30 cellular contexts compared by ENCODE assay signal in the genomic region with DNA sequence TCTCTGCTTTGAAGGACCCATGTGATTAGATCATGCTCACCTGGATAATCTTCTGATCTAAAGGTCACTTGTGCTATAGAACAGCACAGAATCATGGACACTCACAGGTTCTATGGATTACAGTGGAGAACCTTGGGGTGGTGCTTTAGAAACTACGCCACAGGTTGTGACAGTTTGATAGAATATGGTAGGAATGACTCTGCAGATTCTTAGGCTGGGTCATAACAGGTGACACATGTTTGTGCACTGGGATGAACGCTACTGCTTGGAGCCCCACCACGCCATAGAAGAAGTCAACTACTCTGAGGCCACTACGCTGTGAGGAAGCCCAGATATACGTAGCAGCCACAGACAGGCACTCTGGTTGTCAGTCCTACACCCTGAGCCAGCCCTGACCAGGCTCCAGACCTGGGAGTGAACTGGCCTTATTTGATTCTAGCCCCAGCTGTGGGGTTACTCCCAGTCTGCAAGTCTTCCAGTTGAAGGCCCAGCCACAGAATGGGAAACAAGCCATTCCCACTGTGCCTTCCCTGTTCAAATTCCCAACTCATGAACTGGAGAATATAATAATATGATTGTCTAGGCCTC.
"Had no signal": no experiment of that assay in that cellular context is flagged by ENCODE, and none has a peak within 500 bp of the region (broad histone marks: within the 10 kb centered on the region; RNA-seq: fewer than 3 reads in every experiment).

No MANE protein-coding gene starts in this region.

- H3K9me3 ChIP-seq: esophagus squamous epithelium, gastroesophageal sphincter had no signal

- H3K27me3 ChIP-seq: brain microvascular endothelial cell, dorsolateral prefrontal cortex, esophagus squamous epithelium, gastroesophageal sphincter had no signal

- H3K27ac Mint-ChIP-seq: activated CD4-positive, alpha-beta memory T cell treated with anti-CD3 and anti-CD28 coated beads, Interleukin-2, amount 10 ng/mL, durations not matched to agents 7 days and 5 days; activated CD4-positive, alpha-beta T cell treated with anti-CD3 and anti-CD28 coated beads, Interleukin-2, amount 10 ng/mL, durations not matched to agents 7 days and 5 days; activated naive CD8-positive, alpha-beta T cell; activated T-helper 17 cell treated with anti-CD3 and anti-CD28 coated beads, Interleukin-2, amount 50 U/mL, for 72 hours; dendritic cell treated with granulocyte-macrophage colony-stimulating factor and Interleukin-4, amounts not matched to agents 40 ng/mL and 50 ng/mL, for 4 days; effector memory CD8-positive, alpha-beta T cell; WTC11 had no signal

- H3K36me3 ChIP-seq: brain microvascular endothelial cell, esophagus squamous epithelium, gastroesophageal sphincter had no signal

- H3K27me3 Mint-ChIP-seq: activated CD4-positive, alpha-beta memory T cell treated with anti-CD3 and anti-CD28 coated beads, Interleukin-2, amount 10 ng/mL, durations not matched to agents 7 days and 5 days; activated CD4-positive, alpha-beta T cell treated with anti-CD3 and anti-CD28 coated beads, Interleukin-2, amount 10 ng/mL, durations not matched to agents 7 days and 5 days; activated naive CD8-positive, alpha-beta T cell; activated T-helper 17 cell treated with anti-CD3 and anti-CD28 coated beads, Interleukin-2, amount 50 U/mL, for 72 hours; central memory CD8-positive, alpha-beta T cell; dendritic cell treated with granulocyte-macrophage colony-stimulating factor and Interleukin-4, amounts not matched to agents 40 ng/mL and 50 ng/mL, for 4 days; effector memory CD8-positive, alpha-beta T cell had no signal

- DNase-seq: activated CD4-positive, alpha-beta memory T cell treated with anti-CD3 and anti-CD28 coated beads, Interleukin-2, amount 10 ng/mL, durations not matched to agents 7 days and 5 days; activated CD4-positive, alpha-beta T cell treated with anti-CD3 and anti-CD28 coated beads for 1 hour; activated CD4-positive, alpha-beta T cell treated with anti-CD3 and anti-CD28 coated beads for 4 hours; activated CD4-positive, alpha-beta T cell treated with anti-CD3 and anti-CD28 coated beads, Interleukin-2, amount 10 ng/mL, durations not matched to agents 7 days and 5 days; activated CD4-positive, alpha-beta T cell treated with anti-CD3 and anti-CD28 coated beads, Interleukin-2, amount 50 U/mL, for 4 hours; activated effector memory CD4-positive, alpha-beta T cell treated with Interleukin-2 at 50 U/mL for 16 hours; activated gamma-delta T cell treated with Interleukin-2 at 50 U/mL for 16 hours; activated naive CD4-positive, alpha-beta T cell treated with anti-CD3 and anti-CD28 coated beads, Interleukin-2, amount 50 U/mL, for 16 hours; activated naive CD4-positive, alpha-beta T cell treated with Interleukin-2 at 50 U/mL for 16 hours; activated T-cell treated with anti-CD3 and anti-CD28 coated beads, Interleukin-2, amount 50 U/mL, for 4 hours; amniotic stem cell; anterior cingulate cortex; brain microvascular endothelial cell; dorsolateral prefrontal cortex; effector CD4-positive, alpha-beta T cell; effector memory CD8-positive, alpha-beta T cell; erythroblast; esophagus squamous epithelium; foreskin melanocyte; T-helper 2 cell had no signal

- H3K4me1 ChIP-seq: gastroesophageal sphincter had no signal

- H3K4me3 Mint-ChIP-seq: activated CD4-positive, alpha-beta memory T cell treated with anti-CD3 and anti-CD28 coated beads, Interleukin-2, amount 10 ng/mL, durations not matched to agents 7 days and 5 days; activated CD4-positive, alpha-beta T cell treated with anti-CD3 and anti-CD28 coated beads, Interleukin-2, amount 10 ng/mL, durations not matched to agents 7 days and 5 days; activated naive CD8-positive, alpha-beta T cell; activated T-cell treated with anti-CD3 and anti-CD28 coated beads, Interleukin-2, amount 50 U/mL, for 4 hours; activated T-helper 17 cell treated with anti-CD3 and anti-CD28 coated beads, Interleukin-2, amount 50 U/mL, for 72 hours; central memory CD8-positive, alpha-beta T cell; dendritic cell treated with granulocyte-macrophage colony-stimulating factor and Interleukin-4, amounts not matched to agents 40 ng/mL and 50 ng/mL, for 4 days; effector memory CD8-positive, alpha-beta T cell; WTC11 had no signal

- H3K4me1 Mint-ChIP-seq: activated CD4-positive, alpha-beta memory T cell treated with anti-CD3 and anti-CD28 coated beads, Interleukin-2, amount 10 ng/mL, durations not matched to agents 7 days and 5 days; activated CD4-positive, alpha-beta T cell treated with anti-CD3 and anti-CD28 coated beads, Interleukin-2, amount 10 ng/mL, durations not matched to agents 7 days and 5 days; activated T-helper 17 cell treated with anti-CD3 and anti-CD28 coated beads, Interleukin-2, amount 50 U/mL, for 72 hours; central memory CD8-positive, alpha-beta T cell; WTC11 had no signal

- H3K27ac ChIP-seq: brain microvascular endothelial cell, coronary artery, dorsolateral prefrontal cortex, esophagus squamous epithelium, gastroesophageal sphincter had no signal

- H3K4me3 ChIP-seq: coronary artery, dorsolateral prefrontal cortex, esophagus squamous epithelium, gastroesophageal sphincter had no signal

- H3K36me3 Mint-ChIP-seq: activated naive CD8-positive, alpha-beta T cell had no signal

- ATAC-seq: activated T-cell treated with anti-CD3 and anti-CD28 coated beads, Interleukin-2, amount 50 U/mL, for 4 hours; activated T-helper 17 cell treated with anti-CD3 and anti-CD28 coated beads, Interleukin-2, amount 50 U/mL, for 72 hours; effector memory CD8-positive, alpha-beta T cell; gastroesophageal sphincter; WTC11 had no signal

- FAIRE-seq: astrocyte, bronchial epithelial cell, TTC549 had no signal

- H3K9me3 Mint-ChIP-seq: activated CD4-positive, alpha-beta T cell treated with anti-CD3 and anti-CD28 coated beads, Interleukin-2, amount 10 ng/mL, durations not matched to agents 7 days and 5 days; activated T-cell treated with anti-CD3 and anti-CD28 coated beads, Interleukin-2, amount 50 U/mL, for 4 hours; activated T-helper 17 cell treated with anti-CD3 and anti-CD28 coated beads, Interleukin-2, amount 50 U/mL, for 72 hours; dendritic cell treated with granulocyte-macrophage colony-stimulating factor and Interleukin-4, amounts not matched to agents 40 ng/mL and 50 ng/mL, for 4 days; effector memory CD8-positive, alpha-beta T cell had no signal
